ENCODE assay signal across 29 cellular contexts in genomic region chr11:115166826-115167225, GRCh38.
DNase-seq lines count a peak whose midpoint lies in the region; ATAC-seq, FAIRE-seq and TF ChIP-seq lines count a peak whose summit lies in the region.
"Had no signal": no experiment of that assay in that cellular context is flagged by ENCODE, and none has a peak within 500 bp of the region (broad histone marks: within the 10 kb centered on the region; RNA-seq: fewer than 3 reads in every experiment).

No MANE protein-coding gene starts in this region.

- FAIRE-seq in astrocyte (lab: Jason Lieb, UNC) = no peak
- FAIRE-seq: GM18507 had no signal

- peaks cover 93% of the 10 kb centered on the region for H3K4me1 ChIP-seq in BLaER1
- H3K4me1 ChIP-seq in astrocyte (ENCODE audit: insufficient read depth, low read length) = peaks cover 3% of the 10 kb centered on the region
- no peaks in the 10 kb centered on the region for H3K4me1 ChIP-seq in hepatocyte (ENCODE audit: insufficient read depth)
- H3K4me1 ChIP-seq in psoas muscle = peaks cover 18% of the 10 kb centered on the region
- H3K4me1 ChIP-seq: HAP-1, upper lobe of right lung had no signal

- no peaks in the 10 kb centered on the region for H3K9me3 ChIP-seq in BLaER1
- no peaks in the 10 kb centered on the region for H3K9me3 ChIP-seq in astrocyte (ENCODE audit: insufficient read depth, low read depth, low read length)
- no peaks in the 10 kb centered on the region for H3K9me3 ChIP-seq in hepatocyte (ENCODE audit: low read depth)
- no peaks in the 10 kb centered on the region for H3K9me3 ChIP-seq in psoas muscle
- H3K9me3 ChIP-seq: HAP-1, upper lobe of right lung had no signal

- H3K36me3 ChIP-seq in BLaER1 = no peaks in the 10 kb centered on the region
- H3K36me3 ChIP-seq in astrocyte (ENCODE audit: insufficient read depth, low read length) = no peaks in the 10 kb centered on the region
- H3K36me3 ChIP-seq in hepatocyte (replicated peaks; ENCODE audit: insufficient read depth, low read depth) = no peaks in the 10 kb centered on the region
- H3K36me3 ChIP-seq in psoas muscle (ENCODE audit: insufficient read depth in 1 of 2, low read depth in 1 of 2) = no peaks in the 10 kb centered on the region
- H3K36me3 ChIP-seq: HAP-1, upper lobe of right lung had no signal

- no peaks in the 10 kb centered on the region for H3K9me3 Mint-ChIP-seq in astrocyte (ENCODE audit: unreplicated experiment)
- no peaks in the 10 kb centered on the region for H3K9me3 Mint-ChIP-seq in T-helper 2 cell treated with Interferon-gamma antibody and Interleukin-4, amounts not matched to agents 5 μg/mL and 100 μg/mL, for 36 hours
- H3K9me3 Mint-ChIP-seq: activated CD4-positive, alpha-beta memory T cell treated with anti-CD3 and anti-CD28 coated beads, Interleukin-2, amount 10 ng/mL, durations not matched to agents 7 days and 5 days; activated T-helper 1 cell treated with anti-CD3 and anti-CD28 coated beads, Interleukin-12 subunit alpha, Interleukin-12 subunit beta, Interleukin-2, Interleukin-4 antibody, amounts not matched to agents 30 ng/mL and 10 ng/mL and 1 ng/mL, durations not matched to agents 14 hours and 24 hours and 36 hours; CD8-positive, alpha-beta memory T cell; memory B cell; stimulated activated naive B cell treated with anti-CD40 and anti-IgM and Interleukin-4, amounts not matched to agents 10 μg/mL and 1 μg/mL and 100 μg/mL, for 72 hours had no signal

- H3K36me3 Mint-ChIP-seq in astrocyte (ENCODE audit: low read depth, unreplicated experiment) = peaks cover 3% of the 10 kb centered on the region
- H3K36me3 Mint-ChIP-seq in T-helper 2 cell treated with Interferon-gamma antibody and Interleukin-4, amounts not matched to agents 5 μg/mL and 100 μg/mL, for 36 hours (ENCODE audit: low read depth) = no peaks in the 10 kb centered on the region
- H3K36me3 Mint-ChIP-seq: immature natural killer cell; memory B cell; stimulated activated naive B cell treated with anti-CD40 and anti-IgM and Interleukin-4, amounts not matched to agents 10 μg/mL and 1 μg/mL and 100 μg/mL, for 72 hours had no signal

- peak overlapping the region; percentile 94 for H3K27ac ChIP-seq in BLaER1
- no peak overlapping the region for H3K27ac ChIP-seq in astrocyte (ENCODE audit: low read depth, low read length)
- no peak overlapping the region for H3K27ac ChIP-seq in hepatocyte
- peak overlapping the region; percentile 86 for H3K27ac ChIP-seq in psoas muscle
- H3K27ac ChIP-seq: KMS-11, upper lobe of right lung had no signal

- ATAC-seq in psoas muscle = peak in 1 of 4 donors; percentile 21
- ATAC-seq: left cardiac atrium; stimulated activated naive B cell treated with anti-CD40 and anti-IgM and Interleukin-4, amounts not matched to agents 10 μg/mL and 1 μg/mL and 100 μg/mL, for 72 hours; upper lobe of right lung had no signal

- no peak overlapping the region for H3K27ac Mint-ChIP-seq in astrocyte (ENCODE audit: unreplicated experiment)
- H3K27ac Mint-ChIP-seq in T-helper 2 cell treated with Interferon-gamma antibody and Interleukin-4, amounts not matched to agents 5 μg/mL and 100 μg/mL, for 36 hours = no peak overlapping the region
- H3K27ac Mint-ChIP-seq: activated CD4-positive, alpha-beta memory T cell treated with anti-CD3 and anti-CD28 coated beads, Interleukin-2, amount 10 ng/mL, durations not matched to agents 7 days and 5 days; activated T-helper 1 cell treated with anti-CD3 and anti-CD28 coated beads, Interleukin-12 subunit alpha, Interleukin-12 subunit beta, Interleukin-2, Interleukin-4 antibody, amounts not matched to agents 30 ng/mL and 10 ng/mL and 1 ng/mL, durations not matched to agents 14 hours and 24 hours and 36 hours; immature natural killer cell; memory B cell; progenitor cell of endocrine pancreas; stimulated activated naive B cell treated with anti-CD40 and anti-IgM and Interleukin-4, amounts not matched to agents 10 μg/mL and 1 μg/mL and 100 μg/mL, for 72 hours had no signal

- 65% methylated on average over 6 of the region's 6 CpGs for WGBS in hepatocyte (ENCODE audit: low lambda C conversion rate, missing lambda C conversion rate)
- WGBS in psoas muscle, 3 donors = 69 to 79% (median 72%) methylated on average over 6 of the region's 6 CpGs

- H3K4me3 ChIP-seq in BLaER1 = no peak overlapping the region
- no peak overlapping the region for H3K4me3 ChIP-seq in astrocyte (ENCODE audit: insufficient read depth, low read depth, low read length)
- H3K4me3 ChIP-seq in hepatocyte = no peak overlapping the region
- H3K4me3 ChIP-seq in psoas muscle = no peak overlapping the region
- H3K4me3 ChIP-seq: HAP-1, upper lobe of right lung had no signal

- no peak overlapping the region for H3K4me3 Mint-ChIP-seq in astrocyte (ENCODE audit: unreplicated experiment)
- no peak overlapping the region for H3K4me3 Mint-ChIP-seq in T-helper 2 cell treated with Interferon-gamma antibody and Interleukin-4, amounts not matched to agents 5 μg/mL and 100 μg/mL, for 36 hours
- H3K4me3 Mint-ChIP-seq: activated CD4-positive, alpha-beta memory T cell treated with anti-CD3 and anti-CD28 coated beads, Interleukin-2, amount 10 ng/mL, durations not matched to agents 7 days and 5 days; activated T-helper 1 cell treated with anti-CD3 and anti-CD28 coated beads, Interleukin-12 subunit alpha, Interleukin-12 subunit beta, Interleukin-2, Interleukin-4 antibody, amounts not matched to agents 30 ng/mL and 10 ng/mL and 1 ng/mL, durations not matched to agents 14 hours and 24 hours and 36 hours; CD8-positive, alpha-beta memory T cell; immature natural killer cell; memory B cell; stimulated activated naive B cell treated with anti-CD40 and anti-IgM and Interleukin-4, amounts not matched to agents 10 μg/mL and 1 μg/mL and 100 μg/mL, for 72 hours had no signal

- peak; percentile 20 for DNase-seq in astrocyte (ENCODE audit: low read depth)
- peak; percentile 56 for DNase-seq in hepatocyte (ENCODE audit: low spot score)
- no peak for DNase-seq in psoas muscle
- DNase-seq in 8988T = no peak
- DNase-seq in T-helper 2 cell treated with Interferon-gamma antibody and Interleukin-4, amounts not matched to agents 5 μg/mL and 100 μg/mL, for 36 hours (ENCODE audit: low spot score) = no peak
- DNase-seq in NCI-H446 treated with DMSO at 0.1 percent for 48 hours (lab: John Stamatoyannopoulos, UW) = no peak
- DNase-seq in T-helper 9 cell = no peak
- DNase-seq: activated CD4-positive, alpha-beta memory T cell treated with anti-CD3 and anti-CD28 coated beads, Interleukin-2, amount 10 ng/mL, durations not matched to agents 7 days and 5 days; activated CD8-positive, alpha-beta memory T cell treated with anti-CD3 and anti-CD28 coated beads, Interleukin-2, amount 50 U/mL, for 4 hours; activated naive CD4-positive, alpha-beta T cell treated with Interleukin-2 at 50 U/mL for 16 hours; amniotic stem cell; CD8-positive, alpha-beta memory T cell; immature natural killer cell; left cardiac atrium; NCI-H1417 treated with DMSO at 0.1 percent for 48 hours; NCI-H345; NCI-H748 treated with DMSO at 0.1 percent for 48 hours; SHP77; stimulated activated naive B cell treated with anti-CD40 and anti-IgM and Interleukin-4, amounts not matched to agents 10 μg/mL and 1 μg/mL and 100 μg/mL, for 72 hours; substantia nigra; T-helper 2 cell; upper lobe of right lung had no signal

- H2AFZ ChIP-seq in astrocyte (ENCODE audit: low read depth, low read length) (no peak overlapping the region), hepatocyte (no peak overlapping the region)

- peak overlapping the region; percentile 72 for H3K9ac ChIP-seq in BLaER1
- no peak overlapping the region for H3K9ac ChIP-seq in astrocyte (ENCODE audit: low read length)
- H3K9ac ChIP-seq: KMS-11 had no signal

- no peaks in the 10 kb centered on the region for H3K9me2 ChIP-seq in hepatocyte (replicated peaks; ENCODE audit: insufficient read depth)

- H3K4me2 ChIP-seq in BLaER1 = peak overlapping the region; percentile 72
- no peak overlapping the region for H3K4me2 ChIP-seq in astrocyte (ENCODE audit: low read length)
- no peak overlapping the region for H3K4me2 ChIP-seq in hepatocyte
- H3K4me2 ChIP-seq: KMS-11 had no signal

- intact Hi-C loops in psoas muscle (cut with DNase I) = no loop called here

- H4K20me1 ChIP-seq in BLaER1 = no peaks in the 10 kb centered on the region
- H4K20me1 ChIP-seq in astrocyte (ENCODE audit: insufficient read depth, low read length) = no peaks in the 10 kb centered on the region
- H4K20me1 ChIP-seq in hepatocyte (ENCODE audit: insufficient read depth, poor library complexity, severe bottlenecking) = no peaks in the 10 kb centered on the region

- H3K27me3 ChIP-seq in BLaER1 (no peaks in the 10 kb centered on the region), astrocyte (ENCODE audit: insufficient read depth, low read length) (peaks cover 9% of the 10 kb centered on the region), hepatocyte (peaks cover 10% of the 10 kb centered on the region), psoas muscle (ENCODE audit: insufficient read depth in 3 of 3, low read length in 2 of 3) (no peaks in the 10 kb centered on the region)
- H3K27me3 ChIP-seq: upper lobe of right lung had no signal

- no peaks in the 10 kb centered on the region for H3K79me2 ChIP-seq in astrocyte (ENCODE audit: insufficient read depth, low read length)
- H3K79me2 ChIP-seq in hepatocyte = no peaks in the 10 kb centered on the region

- H3K27me3 Mint-ChIP-seq in astrocyte (ENCODE audit: low read depth, unreplicated experiment) = peaks cover 11% of the 10 kb centered on the region
- peaks cover 16% of the 10 kb centered on the region for H3K27me3 Mint-ChIP-seq in T-helper 2 cell treated with Interferon-gamma antibody and Interleukin-4, amounts not matched to agents 5 μg/mL and 100 μg/mL, for 36 hours (ENCODE audit: low read depth)

- TF ChIP-seq CTCF in astrocyte (IDR thresholded peaks at IDR 0.05; ENCODE audit: insufficient read depth, low read depth, low read length) = no peak
- no peak for TF ChIP-seq CTCF in hepatocyte (IDR thresholded peaks at IDR 0.05; ENCODE audit: poor library complexity)
- TF ChIP-seq CTCF in psoas muscle (IDR thresholded peaks at IDR 0.05) = no peak

- peaks cover 10% of the 10 kb centered on the region for H3K4me1 Mint-ChIP-seq in astrocyte (ENCODE audit: low read depth, unreplicated experiment)
- no peaks in the 10 kb centered on the region for H3K4me1 Mint-ChIP-seq in T-helper 2 cell treated with Interferon-gamma antibody and Interleukin-4, amounts not matched to agents 5 μg/mL and 100 μg/mL, for 36 hours (ENCODE audit: low read depth)
- H3K4me1 Mint-ChIP-seq: CD8-positive, alpha-beta memory T cell; immature natural killer cell; memory B cell; stimulated activated naive B cell treated with anti-CD40 and anti-IgM and Interleukin-4, amounts not matched to agents 10 μg/mL and 1 μg/mL and 100 μg/mL, for 72 hours had no signal

Comparison
In these comparisons a context has a peak if more than half of its experiments do, and no peak if none do; other contexts are left out.
1. H3K27ac ChIP-seq: peak in BLaER1 (single experiment) and psoas muscle (single experiment); none in astrocyte (single experiment) and hepatocyte (single experiment).
2. DNase-seq: peak in astrocyte (single experiment) and hepatocyte (single experiment); none in psoas muscle (0 of 2), 8988T (single experiment), T-helper 2 cell treated with Interferon-gamma antibody and Interleukin-4, amounts not matched to agents 5 μg/mL and 100 μg/mL, for 36 hours (single experiment), NCI-H446 treated with DMSO at 0.1 percent for 48 hours (single experiment) and T-helper 9 cell (single experiment).